ENCODE assay signal across 18 cellular contexts in the genomic region with DNA sequence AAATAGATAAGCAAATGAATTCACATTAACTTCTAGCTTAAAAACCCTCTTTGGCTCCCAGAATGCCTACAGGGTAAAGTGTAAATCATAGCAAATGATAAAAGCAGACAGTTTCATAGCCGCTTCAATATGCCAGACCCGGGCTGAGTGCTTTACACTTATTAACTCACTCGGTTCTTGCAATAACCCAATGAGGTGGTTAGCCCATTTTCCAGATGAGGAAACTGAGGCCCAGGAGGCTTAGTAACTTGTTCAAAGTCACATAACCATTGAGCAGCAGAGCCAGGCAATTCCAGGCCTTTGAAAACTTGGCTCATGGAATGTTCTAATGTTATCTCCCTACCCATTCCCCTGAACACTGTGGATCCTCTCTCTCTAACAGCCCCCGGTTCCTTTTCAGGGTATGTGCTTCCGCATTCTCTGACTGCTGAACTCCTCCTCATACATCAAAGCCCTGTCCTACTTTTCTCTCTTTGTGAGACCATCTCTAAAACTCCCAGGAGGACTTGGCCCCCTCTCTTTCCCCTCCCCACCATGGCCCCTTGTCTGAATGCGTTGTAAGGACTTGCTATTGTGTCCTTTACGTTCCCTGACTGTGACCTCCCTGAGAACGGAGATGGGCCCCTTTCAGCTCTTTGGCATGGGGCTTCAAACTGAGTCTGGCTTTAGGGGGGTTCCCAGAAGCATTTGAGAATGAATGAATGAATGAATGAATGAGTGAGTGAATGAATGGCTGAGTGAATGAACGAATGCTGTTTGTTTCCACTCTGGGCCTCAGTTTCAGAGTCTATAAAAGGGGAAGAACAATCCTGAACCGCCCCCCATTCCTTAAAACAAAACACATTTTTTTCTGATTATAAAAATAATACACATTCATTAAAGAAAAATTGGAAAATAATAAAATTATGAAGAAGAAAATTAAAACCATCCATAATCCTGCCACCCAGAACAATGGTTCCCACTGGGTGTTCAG. TPM values are rescaled to one million over a fixed set of nuclear protein-coding genes. Genes with fewer than 3 reads are reported as not detected.
DNase-seq lines count a peak whose midpoint lies in the region; ATAC-seq, FAIRE-seq and TF ChIP-seq lines count a peak whose summit lies in the region.
"Had no signal": no experiment of that assay in that cellular context is flagged by ENCODE, and none has a peak within 500 bp of the region (broad histone marks: within the 10 kb centered on the region; RNA-seq: fewer than 3 reads in every experiment).

No MANE protein-coding gene starts in this region.

- intact Hi-C loops in activated T-helper 1 cell treated with anti-CD3 and anti-CD28 coated beads, Interleukin-12 subunit alpha, Interleukin-12 subunit beta, Interleukin-2, Interleukin-4 antibody, amounts not matched to agents 30 ng/mL and 10 ng/mL and 1 ng/mL, durations not matched to agents 14 hours and 24 hours and 36 hours (cut with micrococcal nuclease), result no loop called here
- intact Hi-C loops in kidney (cut with DNase I), result no loop called here

- H3K36me3 Mint-ChIP-seq in activated naive CD4-positive, alpha-beta T cell treated with anti-CD3 and anti-CD28 coated beads, Interleukin-2, amount 50 U/mL, for 24 hours, result no peaks in the 10 kb centered on the region
- peaks cover 47% of the 10 kb centered on the region for H3K36me3 Mint-ChIP-seq in activated T-helper 1 cell treated with anti-CD3 and anti-CD28 coated beads, Interleukin-12 subunit alpha, Interleukin-12 subunit beta, Interleukin-2, Interleukin-4 antibody, amounts not matched to agents 30 ng/mL and 10 ng/mL and 1 ng/mL, durations not matched to agents 14 hours and 24 hours and 36 hours (ENCODE audit: low read depth)

- H3K27ac Mint-ChIP-seq in activated naive CD4-positive, alpha-beta T cell treated with anti-CD3 and anti-CD28 coated beads, Interleukin-2, amount 50 U/mL, for 24 hours, result peak overlapping the region; percentile 8
- H3K27ac Mint-ChIP-seq in activated T-helper 1 cell treated with anti-CD3 and anti-CD28 coated beads, Interleukin-12 subunit alpha, Interleukin-12 subunit beta, Interleukin-2, Interleukin-4 antibody, amounts not matched to agents 30 ng/mL and 10 ng/mL and 1 ng/mL, durations not matched to agents 14 hours and 24 hours and 36 hours, result peak overlapping the region; percentile 4
- H3K27ac Mint-ChIP-seq in stimulated activated naive CD8-positive, alpha-beta T cell treated with anti-CD3 and anti-CD28 coated beads, Interleukin-15, amount 100 ng/mL, for 72 hours, result peak overlapping the region; percentile 76 to 93

- POLR2A ChIA-PET in HEK293 (lab: Yijun Ruan, JAX), result no interaction called here

- no peak for DNase-seq in activated naive CD4-positive, alpha-beta T cell (lab: John Stamatoyannopoulos, UW)
- no peak for DNase-seq in activated T-helper 1 cell treated with anti-CD3 and anti-CD28 coated beads, Interleukin-12 subunit alpha, Interleukin-12 subunit beta, Interleukin-2, Interleukin-4 antibody, amounts not matched to agents 30 ng/mL and 10 ng/mL and 1 ng/mL, durations not matched to agents 14 hours and 24 hours and 36 hours (ENCODE audit: low spot score)
- no peak for DNase-seq in stimulated activated naive CD8-positive, alpha-beta T cell treated with anti-CD3 and anti-CD28 coated beads, Interleukin-15, amount 100 ng/mL, for 72 hours
- DNase-seq in stimulated activated CD4-positive, alpha-beta T cell treated with anti-CD3 and anti-CD28 coated beads, Interleukin-4, amount 100 ng/mL, for 24 hours, result no peak
- DNase-seq in kidney, result no peak
- DNase-seq: CD8-positive, alpha-beta memory T cell; MV-4-11; NCI-H1417; NCI-H187; NCI-H526; PC-3; RPMI8226; SHP77 treated with DMSO at 0.1 percent for 48 hours had no signal

- H3K27ac ChIP-seq in HEK293 (ENCODE audit: extremely low read depth, low read depth, low read length) (no peak overlapping the region), kidney (ENCODE audit: low read depth in 2 of 2, low read length in 2 of 2) (no peak overlapping the region)
- H3K27ac ChIP-seq: A549, KMS-11 had no signal

- no peak for FAIRE-seq in kidney (lab: Jason Lieb, UNC)
- FAIRE-seq: A549, D721Med had no signal

- H3K36me3 ChIP-seq in HEK293 (ENCODE audit: control insufficient read depth in 2 of 2, insufficient read depth in 1 of 2, low read length in 2 of 2) (no peaks in the 10 kb centered on the region), kidney (ENCODE audit: control insufficient read depth in 1 of 2, insufficient read depth in 2 of 2, low read length in 2 of 2) (no peaks in the 10 kb centered on the region)

- H3K9ac ChIP-seq in kidney (ENCODE audit: low read length in 2 of 2), result no peak overlapping the region
- H3K9ac ChIP-seq: KMS-11 had no signal

- H3K9me3 ChIP-seq in HEK293 (ENCODE audit: control insufficient read depth, insufficient read depth, low read depth, low read length), result no peaks in the 10 kb centered on the region
- no peaks in the 10 kb centered on the region for H3K9me3 ChIP-seq in kidney (ENCODE audit: control insufficient read depth in 1 of 2, low read length in 2 of 2)
- H3K9me3 ChIP-seq: A549 had no signal

- no peak for ATAC-seq in stimulated activated naive CD8-positive, alpha-beta T cell treated with anti-CD3 and anti-CD28 coated beads, Interleukin-15, amount 100 ng/mL, for 72 hours
- ATAC-seq: PC-3 had no signal

- no peaks in the 10 kb centered on the region for H3K4me1 ChIP-seq in HEK293 (ENCODE audit: control insufficient read depth, insufficient read depth, low read length)
- no peaks in the 10 kb centered on the region for H3K4me1 ChIP-seq in kidney (ENCODE audit: control insufficient read depth in 1 of 2, insufficient read depth in 1 of 2, low read depth in 1 of 2, low read length in 2 of 2)

- no peak overlapping the region for H3K4me3 Mint-ChIP-seq in activated naive CD4-positive, alpha-beta T cell treated with anti-CD3 and anti-CD28 coated beads, Interleukin-2, amount 50 U/mL, for 24 hours
- H3K4me3 Mint-ChIP-seq in activated T-helper 1 cell treated with anti-CD3 and anti-CD28 coated beads, Interleukin-12 subunit alpha, Interleukin-12 subunit beta, Interleukin-2, Interleukin-4 antibody, amounts not matched to agents 30 ng/mL and 10 ng/mL and 1 ng/mL, durations not matched to agents 14 hours and 24 hours and 36 hours, result no peak overlapping the region
- H3K4me3 Mint-ChIP-seq in stimulated activated naive CD8-positive, alpha-beta T cell treated with anti-CD3 and anti-CD28 coated beads, Interleukin-15, amount 100 ng/mL, for 72 hours, result no peak overlapping the region
- H3K4me3 Mint-ChIP-seq: CD8-positive, alpha-beta memory T cell had no signal

- H3K4me1 Mint-ChIP-seq in activated naive CD4-positive, alpha-beta T cell treated with anti-CD3 and anti-CD28 coated beads, Interleukin-2, amount 50 U/mL, for 24 hours, result peaks cover 21% of the 10 kb centered on the region
- peaks cover 79% of the 10 kb centered on the region for H3K4me1 Mint-ChIP-seq in activated T-helper 1 cell treated with anti-CD3 and anti-CD28 coated beads, Interleukin-12 subunit alpha, Interleukin-12 subunit beta, Interleukin-2, Interleukin-4 antibody, amounts not matched to agents 30 ng/mL and 10 ng/mL and 1 ng/mL, durations not matched to agents 14 hours and 24 hours and 36 hours (ENCODE audit: low read depth)
- peaks cover 92% of the 10 kb centered on the region for H3K4me1 Mint-ChIP-seq in stimulated activated naive CD8-positive, alpha-beta T cell treated with anti-CD3 and anti-CD28 coated beads, Interleukin-15, amount 100 ng/mL, for 72 hours

- TF ChIP-seq CTCF in HEK293 (tag by site-specific recombination; IDR thresholded peaks at IDR 0.05) (no peak), kidney (IDR thresholded peaks at IDR 0.05; ENCODE audit: borderline replicate concordance, extremely low read depth, insufficient read depth) (no peak)

- CTCF ChIA-PET in HEK293 (lab: Yijun Ruan, JAX), result interaction anchor here (0.6 to 1.0 kb wide), 2 partner anchors 13 to 138 kb away, joined by 3 to 4 read pairs; no protein-coding TSS in a partner anchor

- H3K9me3 Mint-ChIP-seq in activated naive CD4-positive, alpha-beta T cell treated with anti-CD3 and anti-CD28 coated beads, Interleukin-2, amount 50 U/mL, for 24 hours, result no peaks in the 10 kb centered on the region
- H3K9me3 Mint-ChIP-seq in activated T-helper 1 cell treated with anti-CD3 and anti-CD28 coated beads, Interleukin-12 subunit alpha, Interleukin-12 subunit beta, Interleukin-2, Interleukin-4 antibody, amounts not matched to agents 30 ng/mL and 10 ng/mL and 1 ng/mL, durations not matched to agents 14 hours and 24 hours and 36 hours, result no peaks in the 10 kb centered on the region
- no peaks in the 10 kb centered on the region for H3K9me3 Mint-ChIP-seq in stimulated activated naive CD8-positive, alpha-beta T cell treated with anti-CD3 and anti-CD28 coated beads, Interleukin-15, amount 100 ng/mL, for 72 hours
- H3K9me3 Mint-ChIP-seq: CD8-positive, alpha-beta memory T cell had no signal

- no peaks in the 10 kb centered on the region for H3K27me3 Mint-ChIP-seq in activated naive CD4-positive, alpha-beta T cell treated with anti-CD3 and anti-CD28 coated beads, Interleukin-2, amount 50 U/mL, for 24 hours
- no peaks in the 10 kb centered on the region for H3K27me3 Mint-ChIP-seq in activated T-helper 1 cell treated with anti-CD3 and anti-CD28 coated beads, Interleukin-12 subunit alpha, Interleukin-12 subunit beta, Interleukin-2, Interleukin-4 antibody, amounts not matched to agents 30 ng/mL and 10 ng/mL and 1 ng/mL, durations not matched to agents 14 hours and 24 hours and 36 hours (ENCODE audit: insufficient read depth)
- H3K27me3 Mint-ChIP-seq in stimulated activated naive CD8-positive, alpha-beta T cell treated with anti-CD3 and anti-CD28 coated beads, Interleukin-15, amount 100 ng/mL, for 72 hours, result no peaks in the 10 kb centered on the region
- H3K27me3 Mint-ChIP-seq: CD8-positive, alpha-beta memory T cell had no signal

- no peak overlapping the region for H3K4me3 ChIP-seq in HEK293 (ENCODE audit: low read depth, low read length)
- no peak overlapping the region for H3K4me3 ChIP-seq in kidney (ENCODE audit: low read length in 2 of 2)
- H3K4me3 ChIP-seq: A549 had no signal

TF ChIP-seq in HEK293, 187 proteins besides CTCF, POLR2A, EP300 and RAD21:
- no peak for TF ChIP-seq ZNF133 (tag by site-specific recombination; IDR thresholded peaks at IDR 0.05)
- TF ChIP-seq ZFP3 (tag by site-specific recombination; IDR thresholded peaks at IDR 0.05; ENCODE audit: low read depth), result peak; percentile 53

RNA-seq across cellular contexts. Expression of gene RUNX3, which starts 15.6 kb away (rescaled TPM):
- 133 and 140 TPM in 2 replicates for total RNA-seq in activated T-helper 1 cell treated with anti-CD3 and anti-CD28 coated beads, Interleukin-12 subunit alpha, Interleukin-12 subunit beta, Interleukin-2, Interleukin-4 antibody, amounts not matched to agents 30 ng/mL and 10 ng/mL and 1 ng/mL, durations not matched to agents 14 hours and 24 hours and 36 hours
- 7.9 TPM for total RNA-seq in kidney
- polyA plus RNA-seq in kidney (ENCODE audit: insufficient read depth, low read depth, low replicate concordance), result 0.47 TPM

Comparison
In these comparisons a context has a peak if more than half of its experiments do, and no peak if none do; other contexts are left out.
1. H3K27ac Mint-ChIP-seq: peak in every context shown above with its lines; median percentile 84 in stimulated activated naive CD8-positive, alpha-beta T cell treated with anti-CD3 and anti-CD28 coated beads, Interleukin-15, amount 100 ng/mL, for 72 hours; 8 in activated naive CD4-positive, alpha-beta T cell treated with anti-CD3 and anti-CD28 coated beads, Interleukin-2, amount 50 U/mL, for 24 hours; 4 in activated T-helper 1 cell treated with anti-CD3 and anti-CD28 coated beads, Interleukin-12 subunit alpha, Interleukin-12 subunit beta, Interleukin-2, Interleukin-4 antibody, amounts not matched to agents 30 ng/mL and 10 ng/mL and 1 ng/mL, durations not matched to agents 14 hours and 24 hours and 36 hours.
2. RNA of gene RUNX3, which starts 15.6 kb away (total RNA-seq): 133 to 140 TPM in activated T-helper 1 cell treated with anti-CD3 and anti-CD28 coated beads, Interleukin-12 subunit alpha, Interleukin-12 subunit beta, Interleukin-2, Interleukin-4 antibody, amounts not matched to agents 30 ng/mL and 10 ng/mL and 1 ng/mL, durations not matched to agents 14 hours and 24 hours and 36 hours; 7.9 TPM in kidney (single experiment); every median in the first group is over 10 times any median in the second.